ENCODE assay signal across 9 cellular contexts in the genomic region with DNA sequence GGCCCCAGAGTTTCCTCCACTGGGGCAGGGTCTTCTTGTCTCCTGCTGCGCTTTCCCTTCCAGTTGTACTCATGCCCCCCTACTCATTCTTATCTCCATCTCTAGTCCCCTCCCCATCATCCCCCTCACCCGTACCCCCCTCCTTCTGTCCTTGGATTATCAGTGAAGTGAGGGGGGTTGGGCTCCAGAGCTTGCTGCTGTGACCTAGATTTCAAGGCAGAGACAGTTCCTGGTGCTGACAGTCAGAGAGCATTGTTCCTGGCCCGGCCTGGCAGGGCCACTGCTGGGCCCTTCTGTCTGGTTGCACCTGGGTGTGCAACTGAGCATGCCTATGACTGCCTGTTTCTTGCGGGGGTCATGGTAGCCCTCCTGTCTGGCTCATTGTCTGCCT. TPM values are rescaled to one million over a fixed set of nuclear protein-coding genes. Genes with fewer than 3 reads are reported as not detected.
DNase-seq lines count a peak whose midpoint lies in the region; ATAC-seq and TF ChIP-seq lines count a peak whose summit lies in the region.
"Had no signal": no experiment of that assay in that cellular context is flagged by ENCODE, and none has a peak within 500 bp of the region (broad histone marks: within the 10 kb centered on the region; RNA-seq: fewer than 3 reads in every experiment).

No MANE protein-coding gene starts in this region.

- 59 to 64% methylated on average over 4 of the region's 4 CpGs for WGBS in sigmoid colon, 2 donors

- peaks cover 0 to 60% (median 57%) of the 10 kb centered on the region in 4 donors for H3K4me1 ChIP-seq in sigmoid colon

- H3K9me3 ChIP-seq in sigmoid colon: no peaks in the 10 kb centered on the region

- DNase-seq in EH (ENCODE audit: low read depth) (peak; percentile 15), left ventricle myocardium superior (peak; percentile 77), sigmoid colon (no peak), NCI-H1694 (lab: John Stamatoyannopoulos, UW) (no peak), SKM-1 (lab: John Stamatoyannopoulos, UW; ENCODE audit: unreplicated experiment) (no peak), OCI-M1 (lab: John Stamatoyannopoulos, UW) (no peak)
- DNase-seq: activated naive CD8-positive, alpha-beta T cell treated with anti-CD3 and anti-CD28 coated beads for 36 hours had no signal

- no peak for TF ChIP-seq POLR2A in sigmoid colon (IDR thresholded peaks at IDR 0.05)

- no peaks in the 10 kb centered on the region for H3K27me3 ChIP-seq in sigmoid colon

- H3K27ac ChIP-seq in angular gyrus (ENCODE audit: low read depth, low read length): peak overlapping the region; percentile 92
- peak overlapping the region; percentile 29 to 99 (median 65) for H3K27ac ChIP-seq in sigmoid colon

- H3K4me3 ChIP-seq in sigmoid colon: no peak overlapping the region

- intact Hi-C loops in left ventricle myocardium superior (cut with micrococcal nuclease) (no loop called here), sigmoid colon (cut with DNase I) (loop anchor here (5.0 kb wide), 3 partner anchors 43 to 133 kb away; a partner anchor contains a TSS)

- peaks cover 24 to 35% (median 29%) of the 10 kb centered on the region in 4 donors for H3K36me3 ChIP-seq in sigmoid colon

- ATAC-seq in left ventricle myocardium superior (peak; percentile 74), HG03520 (IDR thresholded peaks at IDR 0.05; ENCODE audit: unreplicated experiment) (no peak)

- TF ChIP-seq CTCF in sigmoid colon (IDR thresholded peaks at IDR 0.05): no peak

- no peak for TF ChIP-seq EP300 in sigmoid colon (IDR thresholded peaks at IDR 0.05)

RNA-seq across cellular contexts. Expression of a gene that starts 4.5 kb away (rescaled TPM):
- total RNA-seq in left ventricle myocardium superior (277 TPM), sigmoid colon (100 to 1,000 TPM in 1 of 4 donors, 10 to 100 TPM in 3; 65.7 to 126 (median 88.8) TPM)
- polyA plus RNA-seq in sigmoid colon: 100 to 1,000 TPM in 2 of 3 donors, 10 to 100 TPM in 1; 42.5 to 113 (median 109) TPM

RNA-seq across cellular contexts. Expression of a gene that starts 19.3 kb away (rescaled TPM):
- total RNA-seq in left ventricle myocardium superior (20.0 TPM), sigmoid colon (1 to 10 TPM in 3 of 4 donors, under 1 TPM in 1; 0.66 to 9.4 (median 2.4) TPM)
- under 1 TPM in 2 of 3 donors, not detected in 1; 0.28 to 0.60 TPM for polyA plus RNA-seq in sigmoid colon
- total RNA-seq: activated naive CD8-positive, alpha-beta T cell treated with anti-CD3 and anti-CD28 coated beads for 36 hours had no signal

RNA-seq across cellular contexts. Expression of a gene that starts 52.7 kb away (rescaled TPM):
- total RNA-seq in left ventricle myocardium superior: 145 TPM
- total RNA-seq in sigmoid colon: 100 to 1,000 TPM; 138 to 184 (median 147) TPM
- 10 to 100 TPM; 28.2 to 76.1 (median 44.4) TPM for polyA plus RNA-seq in sigmoid colon

RNA-seq across cellular contexts. Expression of a gene that starts 58.2 kb away (rescaled TPM):
- total RNA-seq in left ventricle myocardium superior (not detected), sigmoid colon (1 to 10 TPM in 1 of 4 donors, under 1 TPM in 1, not detected in 2; 0.27 to 3.0 TPM)
- under 1 TPM in 1 of 3 donors, not detected in 2; 0.22 TPM for polyA plus RNA-seq in sigmoid colon
- total RNA-seq: activated naive CD8-positive, alpha-beta T cell treated with anti-CD3 and anti-CD28 coated beads for 36 hours had no signal

Comparison
In these comparisons a context has a peak if more than half of its experiments do, and no peak if none do; other contexts are left out.
1. DNase-seq: peak in EH (single experiment) and left ventricle myocardium superior (single experiment); none in sigmoid colon (single experiment), NCI-H1694 (single experiment), SKM-1 (single experiment) and OCI-M1 (single experiment).